ENCODE assay signal across 15 cellular contexts in the genomic region with DNA sequence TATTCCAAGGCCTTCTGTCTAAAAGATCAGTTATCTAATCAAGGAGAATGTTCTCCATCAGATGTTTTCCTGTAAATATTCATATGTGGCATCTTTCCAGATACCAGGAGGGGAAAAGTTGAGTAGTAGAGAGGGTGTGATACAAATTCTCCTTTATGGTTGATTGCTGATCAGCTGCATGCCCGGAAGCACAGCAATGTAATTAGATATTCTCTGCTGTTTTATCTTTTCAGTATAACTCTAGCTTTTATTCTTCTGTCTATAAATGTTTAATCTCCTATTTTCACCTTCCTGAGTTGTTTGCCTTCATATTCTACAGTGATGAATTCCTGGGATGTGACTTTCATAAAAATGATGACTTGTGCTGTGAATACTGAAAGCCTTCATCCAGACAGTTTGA. TPM values are rescaled to one million over a fixed set of nuclear protein-coding genes. Genes with fewer than 3 reads are reported as not detected.
A peak's percentile ranks its signal among the peaks of the same experiment; 100 is the strongest.
DNase-seq lines count a peak whose midpoint lies in the region; ATAC-seq and TF ChIP-seq lines count a peak whose summit lies in the region.
"Had no signal": no experiment of that assay in that cellular context is flagged by ENCODE, and none has a peak within 500 bp of the region (broad histone marks: within the 10 kb centered on the region; RNA-seq: fewer than 3 reads in every experiment).

No MANE protein-coding gene starts in this region.

- POLR2A ChIA-PET in HEK293 (lab: Yijun Ruan, JAX): no interaction called here

- peaks cover 27% of the 10 kb centered on the region for H3K4me1 ChIP-seq in HEK293 (ENCODE audit: control insufficient read depth, insufficient read depth, low read length)

- intact Hi-C loops in sciatic nerve (cut with DNase I): no loop called here

- H3K4me1 Mint-ChIP-seq in mesothelial cell of epicardium: peaks cover 32% of the 10 kb centered on the region
- H3K4me1 Mint-ChIP-seq: B cell had no signal

- H3K27me3 Mint-ChIP-seq in mesothelial cell of epicardium (ENCODE audit: low read depth): no peaks in the 10 kb centered on the region
- H3K27me3 Mint-ChIP-seq: CD4-positive, alpha-beta T cell had no signal

- no peaks in the 10 kb centered on the region for H3K36me3 ChIP-seq in HEK293 (ENCODE audit: control insufficient read depth in 2 of 2, insufficient read depth in 1 of 2, low read length in 2 of 2)

- TF ChIP-seq CTCF in HEK293 (tag by site-specific recombination; IDR thresholded peaks at IDR 0.05) (no peak), epithelial cell of proximal tubule (conservative IDR thresholded peaks at IDR 0.05; ENCODE audit: low read depth, low read length) (no peak), mesothelial cell of epicardium (IDR thresholded peaks at IDR 0.05; ENCODE audit: unreplicated experiment) (no peak)

- ATAC-seq in sciatic nerve: no peak

- peak; percentile 19 for DNase-seq in NCI-H510A treated with DMSO at 0.1 percent for 48 hours (lab: John Stamatoyannopoulos, UW)
- DNase-seq in NCI-H510A (lab: John Stamatoyannopoulos, UW): no peak
- DNase-seq in epithelial cell of proximal tubule (ENCODE audit: low read depth): peak; percentile 20
- DNase-seq in renal cortical epithelial cell (ENCODE audit: low read depth): peak; percentile 38
- no peak for DNase-seq in mesothelial cell of epicardium (ENCODE audit: low spot score in 2 of 2, unreplicated experiment in 2 of 2)
- no peak for DNase-seq in Ammon's horn (ENCODE audit: low spot score)
- no peak for DNase-seq in sciatic nerve (ENCODE audit: low spot score)
- DNase-seq: CD4-positive, alpha-beta T cell; KG1; NCI-H1105; NCI-H187 treated with DMSO at 0.1 percent for 48 hours; NCI-H446; SHP77 treated with DMSO at 0.1 percent for 48 hours had no signal

- CTCF ChIA-PET in HEK293 (lab: Yijun Ruan, JAX): interaction anchor here (1.2 to 1.7 kb wide), 2 partner anchors 12 to 183 kb away, joined by 3 to 5 read pairs; no protein-coding TSS in a partner anchor

- H3K9me3 Mint-ChIP-seq in mesothelial cell of epicardium: peaks cover 10% of the 10 kb centered on the region
- H3K9me3 Mint-ChIP-seq: CD4-positive, alpha-beta T cell had no signal

- H3K9me3 ChIP-seq in HEK293 (ENCODE audit: control insufficient read depth, insufficient read depth, low read depth, low read length): no peaks in the 10 kb centered on the region

- peaks cover 20% of the 10 kb centered on the region for H3K36me3 Mint-ChIP-seq in mesothelial cell of epicardium

- H3K27ac ChIP-seq in HEK293 (ENCODE audit: extremely low read depth, low read depth, low read length): no peak overlapping the region

- no peak overlapping the region for H3K4me3 Mint-ChIP-seq in mesothelial cell of epicardium
- H3K4me3 Mint-ChIP-seq: B cell; CD4-positive, alpha-beta T cell had no signal

- H3K4me3 ChIP-seq in HEK293 (ENCODE audit: low read depth, low read length): no peak overlapping the region
- H3K4me3 ChIP-seq in epithelial cell of proximal tubule (ENCODE audit: low read depth, low read length): no peak overlapping the region

- H3K27ac Mint-ChIP-seq in mesothelial cell of epicardium: no peak overlapping the region
- H3K27ac Mint-ChIP-seq: B cell; CD4-positive, alpha-beta T cell had no signal

TF ChIP-seq in HEK293, 187 proteins besides CTCF, POLR2A, EP300 and RAD21:
- TF ChIP-seq, protein P1, sequence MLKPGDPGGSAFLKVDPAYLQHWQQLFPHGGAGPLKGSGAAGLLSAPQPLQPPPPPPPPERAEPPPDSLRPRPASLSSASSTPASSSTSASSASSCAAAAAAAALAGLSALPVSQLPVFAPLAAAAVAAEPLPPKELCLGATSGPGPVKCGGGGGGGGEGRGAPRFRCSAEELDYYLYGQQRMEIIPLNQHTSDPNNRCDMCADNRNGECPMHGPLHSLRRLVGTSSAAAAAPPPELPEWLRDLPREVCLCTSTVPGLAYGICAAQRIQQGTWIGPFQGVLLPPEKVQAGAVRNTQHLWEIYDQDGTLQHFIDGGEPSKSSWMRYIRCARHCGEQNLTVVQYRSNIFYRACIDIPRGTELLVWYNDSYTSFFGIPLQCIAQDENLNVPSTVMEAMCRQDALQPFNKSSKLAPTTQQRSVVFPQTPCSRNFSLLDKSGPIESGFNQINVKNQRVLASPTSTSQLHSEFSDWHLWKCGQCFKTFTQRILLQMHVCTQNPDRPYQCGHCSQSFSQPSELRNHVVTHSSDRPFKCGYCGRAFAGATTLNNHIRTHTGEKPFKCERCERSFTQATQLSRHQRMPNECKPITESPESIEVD (tag by site-specific recombination; IDR thresholded peaks at IDR 0.05): peak; percentile 71
- TF ChIP-seq ZNF146 (tag by site-specific recombination; IDR thresholded peaks at IDR 0.05): no peak
- TF ChIP-seq ZNF658 (tag by site-specific recombination; IDR thresholded peaks at IDR 0.05): no peak
- TF ChIP-seq OSR2 (tag by site-specific recombination; IDR thresholded peaks at IDR 0.05): no peak
TF ChIP-seq in HEK293: peak in this region for 1.

RNA-seq across cellular contexts. Expression of a gene that starts 53.7 kb away (rescaled TPM):
- total RNA-seq in epithelial cell of proximal tubule (10.3 and 13.9 TPM in 2 replicates), renal cortical epithelial cell (10.7 and 11.6 TPM in 2 replicates), mesothelial cell of epicardium (24.7 to 27.1 TPM (median 26.1 TPM) in 3 replicates), sciatic nerve (35.9 TPM)
- total RNA-seq: B cell had no signal

Comparison
In these comparisons a context has a peak if more than half of its experiments do, and no peak if none do; other contexts are left out.
1. DNase-seq: peak in NCI-H510A treated with DMSO at 0.1 percent for 48 hours (single experiment), epithelial cell of proximal tubule (single experiment) and renal cortical epithelial cell (single experiment); none in NCI-H510A (single experiment), mesothelial cell of epicardium (0 of 2), Ammon's horn (single experiment) and sciatic nerve (single experiment).